19 cellular contexts compared by ENCODE assay signal in the genomic region with DNA sequence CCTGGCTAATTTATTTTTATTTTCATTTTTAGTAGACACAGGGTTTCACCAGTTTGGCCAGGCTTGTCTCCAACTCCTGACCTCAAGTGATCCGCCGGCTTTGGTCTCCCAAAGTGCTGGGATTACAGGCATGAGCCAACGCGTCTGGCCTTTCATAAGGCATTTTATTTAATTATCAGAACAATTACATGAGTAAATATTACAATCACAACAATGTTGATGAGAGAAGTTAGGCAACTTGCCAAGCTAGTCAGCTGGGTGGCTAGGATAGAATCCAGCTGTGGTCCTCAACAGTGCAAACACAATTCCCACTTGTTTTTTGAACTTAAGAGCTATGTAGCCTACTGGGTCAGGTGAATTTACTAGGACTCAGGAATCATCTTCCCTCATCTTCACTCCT. TPM values are rescaled to one million over a fixed set of nuclear protein-coding genes. Genes with fewer than 3 reads are reported as not detected.
DNase-seq lines count a peak whose midpoint lies in the region; ATAC-seq, FAIRE-seq and TF ChIP-seq lines count a peak whose summit lies in the region.
"Had no signal": no experiment of that assay in that cellular context is flagged by ENCODE, and none has a peak within 500 bp of the region (broad histone marks: within the 10 kb centered on the region; RNA-seq: fewer than 3 reads in every experiment).

No MANE protein-coding gene starts in this region.

- FAIRE-seq in H54 (lab: Jason Lieb, UNC) = no peak

- no peaks in the 10 kb centered on the region for H3K9me3 ChIP-seq in Panc1 (ENCODE audit: control insufficient read depth, insufficient read depth, low read depth, low read length)
- H3K9me3 ChIP-seq: psoas muscle, tibial artery had no signal

- H3K4me3 ChIP-seq in Panc1 (ENCODE audit: low read depth in 2 of 2, low read length in 2 of 2) (no peak overlapping the region), brain microvascular endothelial cell (ENCODE audit: low read depth, low read length) (no peak overlapping the region)
- H3K4me3 ChIP-seq: BLaER1 treated with 17β-estradiol and CSF1 and Interleukin-3, amounts not matched to agents 10 nM and 100 nM; psoas muscle; skin epidermis; tibial artery had no signal

- POLR2A ChIA-PET in Panc1 (lab: Charles Lee) = no interaction called here

- in situ Hi-C loops in Panc1 (cut with HindIII; ENCODE audit: low pct_unique_long_range_greater_than_20kb, low sequenced_read_pairs) = no loop called here
- in situ Hi-C loops in brain microvascular endothelial cell (cut with HindIII; ENCODE audit: low pct_ligation_motif_present, low sequenced_read_pairs) = no loop called here

- peak; percentile 41 for DNase-seq in DMS153 (lab: John Stamatoyannopoulos, UW)
- peak; percentile 74 for DNase-seq in NCI-H2029 treated with DMSO at 0.1 percent for 48 hours (lab: John Stamatoyannopoulos, UW)
- no peak for DNase-seq in Panc1 (ENCODE audit: low read depth, low spot score)
- DNase-seq in left cardiac atrium = no peak
- no peak for DNase-seq in NCI-H446 treated with DMSO at 0.1 percent for 48 hours (lab: John Stamatoyannopoulos, UW)
- no peak for DNase-seq in brain microvascular endothelial cell
- no peak for DNase-seq in H54 (ENCODE audit: insufficient read length, low spot score)

- CTCF ChIA-PET in Panc1 (lab: Charles Lee) = interaction anchor here (0.6 to 2.6 kb wide), 6 partner anchors 14 to 1162 kb away, joined by 3 to 16 read pairs (median 4); no protein-coding TSS in a partner anchor

- no TSS peak for BruUV-seq in Panc1 (replicated peaks; lab: Mats Ljungman, UMichigan)

- H3K4me1 ChIP-seq in Panc1 (ENCODE audit: control insufficient read depth, insufficient read depth, low read length) = peaks cover 3% of the 10 kb centered on the region; the same call in 1 of the 2 replicates
- H3K4me1 ChIP-seq: psoas muscle had no signal

- ATAC-seq in Panc1 = peak; percentile 36; the same call in 1 of the 2 replicates
- peak; percentile 31 to 61 for ATAC-seq in left cardiac atrium
- ATAC-seq in GM18867 (IDR thresholded peaks at IDR 0.05; ENCODE audit: unreplicated experiment) = no peak

- TF ChIP-seq POLR2A in H54 (IDR thresholded peaks at IDR 0.05; ENCODE audit: low read depth, low read length) = no peak

- TF ChIP-seq CTCF in Panc1 (IDR thresholded peaks at IDR 0.05) (no peak), brain microvascular endothelial cell (IDR thresholded peaks at IDR 0.05; ENCODE audit: low read depth, low read length, missing control alignments) (no peak)

- H3K27me3 ChIP-seq in Panc1 (ENCODE audit: control insufficient read depth, insufficient read depth, low read length) (no peaks in the 10 kb centered on the region), brain microvascular endothelial cell (replicated peaks) (no peaks in the 10 kb centered on the region)
- H3K27me3 ChIP-seq: BLaER1 treated with 17β-estradiol and CSF1 and Interleukin-3, amounts not matched to agents 10 nM and 100 nM; tibial artery had no signal

- H3K36me3 ChIP-seq in Panc1 (ENCODE audit: control insufficient read depth, insufficient read depth, low read length) (no peaks in the 10 kb centered on the region), brain microvascular endothelial cell (replicated peaks) (no peaks in the 10 kb centered on the region)
- H3K36me3 ChIP-seq: BLaER1 treated with 17β-estradiol and CSF1 and Interleukin-3, amounts not matched to agents 10 nM and 100 nM; tibial artery had no signal

- intact Hi-C loops in Panc1 (cut with micrococcal nuclease; ENCODE audit: unreplicated experiment) (loop anchor here (5.0 kb wide), 1 partner anchor 164 kb away; no protein-coding TSS in a partner anchor), left cardiac atrium (cut with DNase I) (loop anchor here (2.0 to 10.0 kb wide), 2 partner anchors 234 to 556 kb away; no protein-coding TSS in a partner anchor)

- H3K27ac ChIP-seq in Panc1 (ENCODE audit: low read length) = peak overlapping the region; percentile 2; the same call in 1 of the 2 replicates
- no peak overlapping the region for H3K27ac ChIP-seq in brain microvascular endothelial cell
- H3K27ac ChIP-seq: KMS-11, psoas muscle, RWPE1, skin epidermis, tibial artery had no signal

RNA-seq across cellular contexts. Expression of a gene that starts 22.0 kb away (rescaled TPM):
- not detected for total RNA-seq in Panc1 (2021; ENCODE audit: unreplicated experiment)
- polyA plus RNA-seq in Panc1 (2012; ENCODE audit: insufficient read length) = not detected
- not detected for total RNA-seq in left cardiac atrium
- total RNA-seq: cerebellum, esophagus mucosa, H7, HT-29, liver, psoas muscle had no signal
- polyA plus RNA-seq: liver had no signal

Comparison
In these comparisons a context has a peak if more than half of its experiments do, and no peak if none do; other contexts are left out.
1. DNase-seq: peak in DMS153 (single experiment) and NCI-H2029 treated with DMSO at 0.1 percent for 48 hours (single experiment); none in Panc1 (single experiment), left cardiac atrium (single experiment), NCI-H446 treated with DMSO at 0.1 percent for 48 hours (single experiment), brain microvascular endothelial cell (single experiment) and H54 (single experiment).